17 cellular contexts compared by ENCODE assay signal in genomic region chr2:39870871-39871270, GRCh38.
"Had no signal": no experiment of that assay in that cellular context is flagged by ENCODE, and none has a peak within 500 bp of the region (broad histone marks: within the 10 kb centered on the region; RNA-seq: fewer than 3 reads in every experiment).

No MANE protein-coding gene starts in this region.

- H3K27me3 Mint-ChIP-seq: activated B cell treated with CpG ODN at 0.5 μM for 24 hours had no signal

- ATAC-seq: body of pancreas; stimulated activated memory B cell treated with anti-CD40 and anti-IgM and Interleukin-4, amounts not matched to agents 10 μg/mL and 1 μg/mL and 100 μg/mL, for 72 hours had no signal

- H3K4me1 ChIP-seq: adrenal gland, body of pancreas, parathyroid adenoma had no signal

- H3K36me3 Mint-ChIP-seq: stimulated activated memory B cell treated with anti-CD40 and anti-IgM and Interleukin-4, amounts not matched to agents 10 μg/mL and 1 μg/mL and 100 μg/mL, for 72 hours had no signal

- H3K4me3 ChIP-seq: adrenal gland, body of pancreas, heart right ventricle, left ventricle myocardium inferior, tibial artery, vagina had no signal

- H3K79me2 ChIP-seq: parathyroid adenoma had no signal

- H2AFZ ChIP-seq: parathyroid adenoma had no signal

- H3K4me1 Mint-ChIP-seq: activated B cell treated with CpG ODN at 0.5 μM for 24 hours; neural crest cell; stimulated activated memory B cell treated with anti-CD40 and anti-IgM and Interleukin-4, amounts not matched to agents 10 μg/mL and 1 μg/mL and 100 μg/mL, for 72 hours had no signal

- H3K4me3 Mint-ChIP-seq: activated B cell treated with CpG ODN at 0.5 μM for 24 hours; neural crest cell; stimulated activated memory B cell treated with anti-CD40 and anti-IgM and Interleukin-4, amounts not matched to agents 10 μg/mL and 1 μg/mL and 100 μg/mL, for 72 hours had no signal

- H3K9me3 Mint-ChIP-seq: activated B cell treated with CpG ODN at 0.5 μM for 24 hours; activated T-helper 2 cell treated with anti-CD3 and anti-CD28 coated beads, Interferon-gamma antibody, Interleukin-2, Interleukin-4, amounts not matched to agents 10 μg/mL and 5 μg/mL and 100 μg/mL, durations not matched to agents 14 hours and 24 hours and 36 hours; neural crest cell; stimulated activated memory B cell treated with anti-CD40 and anti-IgM and Interleukin-4, amounts not matched to agents 10 μg/mL and 1 μg/mL and 100 μg/mL, for 72 hours had no signal

- H3K27ac ChIP-seq: adrenal gland, body of pancreas, heart right ventricle, left ventricle myocardium inferior, parathyroid adenoma, tibial artery, vagina had no signal

- H3K27ac Mint-ChIP-seq: activated B cell treated with CpG ODN at 0.5 μM for 24 hours; activated T-helper 2 cell treated with anti-CD3 and anti-CD28 coated beads, Interferon-gamma antibody, Interleukin-2, Interleukin-4, amounts not matched to agents 10 μg/mL and 5 μg/mL and 100 μg/mL, durations not matched to agents 14 hours and 24 hours and 36 hours; stimulated activated memory B cell treated with anti-CD40 and anti-IgM and Interleukin-4, amounts not matched to agents 10 μg/mL and 1 μg/mL and 100 μg/mL, for 72 hours had no signal

- H3K36me3 ChIP-seq: adrenal gland, heart right ventricle, left ventricle myocardium inferior, tibial artery, vagina had no signal

- H3K9ac ChIP-seq: parathyroid adenoma had no signal

- H3K9me3 ChIP-seq: adrenal gland, body of pancreas, heart right ventricle, left ventricle myocardium inferior, tibial artery, vagina had no signal

- FAIRE-seq: frontal cortex, small intestine had no signal

- H3K27me3 ChIP-seq: adrenal gland, body of pancreas, tibial artery, vagina had no signal

- DNase-seq: activated B cell treated with CpG ODN at 0.5 μM for 24 hours; activated CD4-positive, alpha-beta T cell treated with anti-CD3 and anti-CD28 coated beads, Interleukin-2, amount 50 U/mL, for 1 hour; activated naive CD4-positive, alpha-beta T cell treated with anti-CD3 and anti-CD28 coated beads, Interleukin-2, amount 50 U/mL, for 16 hours; adrenal gland; body of pancreas; heart right ventricle; left ventricle myocardium inferior; mesendoderm; small intestine; T-helper 1 cell; tibial artery had no signal
